Comparison of ENCODE assay signal across 1 cellular context in genomic region chr7:8291742-8292141, GRCh38.
TF ChIP-seq lines count a peak whose summit lies in the region.

No MANE protein-coding gene starts in this region.

TF ChIP-seq in H1, 55 proteins besides CTCF, POLR2A, EP300 and RAD21 (continued from another document):
- TF ChIP-seq CHD7 (IDR thresholded peaks at IDR 0.05; ENCODE audit: insufficient replicate concordance, low read length) = no peak
- TF ChIP-seq EZH2 (IDR thresholded peaks at IDR 0.05; ENCODE audit: low read depth, low read length, severe bottlenecking) = no peak
- no peak for TF ChIP-seq HDAC2 (IDR thresholded peaks at IDR 0.05; ENCODE audit: borderline replicate concordance in 1 of 2, low read depth in 2 of 2, low read length in 2 of 2)
